16 cellular contexts compared by ENCODE assay signal in genomic region chr1:57908471-57908870, GRCh38.
"Had no signal": no experiment of that assay in that cellular context is flagged by ENCODE, and none has a peak within 500 bp of the region (broad histone marks: within the 10 kb centered on the region; RNA-seq: fewer than 3 reads in every experiment).

No MANE protein-coding gene starts in this region.

- H3K9me3 Mint-ChIP-seq: activated naive CD8-positive, alpha-beta T cell treated with anti-CD3 and anti-CD28 coated beads, Interleukin-2, amount 10 ng/mL, durations not matched to agents 7 days and 5 days; natural killer cell had no signal

- H3K27me3 Mint-ChIP-seq: stimulated activated naive B cell treated with anti-CD40 and anti-IgM and Interleukin-4, amounts not matched to agents 10 μg/mL and 1 μg/mL and 100 μg/mL, for 72 hours had no signal

- H3K27ac Mint-ChIP-seq: activated CD8-positive, alpha-beta T cell treated with anti-CD3 and anti-CD28 coated beads for 36 hours; activated naive CD8-positive, alpha-beta T cell treated with anti-CD3 and anti-CD28 coated beads, Interleukin-2, amount 10 ng/mL, durations not matched to agents 7 days and 5 days; natural killer cell; stimulated activated naive B cell treated with anti-CD40 and anti-IgM and Interleukin-4, amounts not matched to agents 10 μg/mL and 1 μg/mL and 100 μg/mL, for 72 hours had no signal

- ATAC-seq: activated CD8-positive, alpha-beta T cell treated with anti-CD3 and anti-CD28 coated beads for 36 hours; left cardiac atrium; mucosa of descending colon; natural killer cell; psoas muscle; sciatic nerve; stimulated activated naive B cell treated with anti-CD40 and anti-IgM and Interleukin-4, amounts not matched to agents 10 μg/mL and 1 μg/mL and 100 μg/mL, for 72 hours had no signal

- DNase-seq: activated CD4-positive, alpha-beta T cell treated with anti-CD3 and anti-CD28 coated beads for 4 hours; activated CD8-positive, alpha-beta memory T cell treated with anti-CD3 and anti-CD28 coated beads, Interleukin-2, amount 50 U/mL, for 48 hours; activated CD8-positive, alpha-beta T cell treated with anti-CD3 and anti-CD28 coated beads for 36 hours; activated naive CD8-positive, alpha-beta T cell treated with anti-CD3 and anti-CD28 coated beads, Interleukin-2, amount 10 ng/mL, durations not matched to agents 7 days and 5 days; aorta; left cardiac atrium; mammary epithelial cell; mucosa of descending colon; natural killer cell; psoas muscle; spleen; stimulated activated CD4-positive, alpha-beta T cell treated with anti-CD3 and anti-CD28 coated beads, Interleukin-1b, Interleukin-23, amount 100 ng/mL, for 48 hours; stimulated activated naive B cell treated with anti-CD40 and anti-IgM and Interleukin-4, amounts not matched to agents 10 μg/mL and 1 μg/mL and 100 μg/mL, for 72 hours; T1000; trophoblast cell had no signal

- H3K36me3 Mint-ChIP-seq: activated naive CD8-positive, alpha-beta T cell treated with anti-CD3 and anti-CD28 coated beads, Interleukin-2, amount 10 ng/mL, durations not matched to agents 7 days and 5 days; natural killer cell; stimulated activated naive B cell treated with anti-CD40 and anti-IgM and Interleukin-4, amounts not matched to agents 10 μg/mL and 1 μg/mL and 100 μg/mL, for 72 hours had no signal

- H3K4me1 Mint-ChIP-seq: activated naive CD8-positive, alpha-beta T cell treated with anti-CD3 and anti-CD28 coated beads, Interleukin-2, amount 10 ng/mL, durations not matched to agents 7 days and 5 days; natural killer cell; stimulated activated naive B cell treated with anti-CD40 and anti-IgM and Interleukin-4, amounts not matched to agents 10 μg/mL and 1 μg/mL and 100 μg/mL, for 72 hours had no signal

- H3K4me3 Mint-ChIP-seq: activated CD8-positive, alpha-beta T cell treated with anti-CD3 and anti-CD28 coated beads for 36 hours; activated naive CD8-positive, alpha-beta T cell treated with anti-CD3 and anti-CD28 coated beads, Interleukin-2, amount 10 ng/mL, durations not matched to agents 7 days and 5 days; natural killer cell; stimulated activated naive B cell treated with anti-CD40 and anti-IgM and Interleukin-4, amounts not matched to agents 10 μg/mL and 1 μg/mL and 100 μg/mL, for 72 hours had no signal
